8 cellular contexts compared by ENCODE assay signal in the genomic region with DNA sequence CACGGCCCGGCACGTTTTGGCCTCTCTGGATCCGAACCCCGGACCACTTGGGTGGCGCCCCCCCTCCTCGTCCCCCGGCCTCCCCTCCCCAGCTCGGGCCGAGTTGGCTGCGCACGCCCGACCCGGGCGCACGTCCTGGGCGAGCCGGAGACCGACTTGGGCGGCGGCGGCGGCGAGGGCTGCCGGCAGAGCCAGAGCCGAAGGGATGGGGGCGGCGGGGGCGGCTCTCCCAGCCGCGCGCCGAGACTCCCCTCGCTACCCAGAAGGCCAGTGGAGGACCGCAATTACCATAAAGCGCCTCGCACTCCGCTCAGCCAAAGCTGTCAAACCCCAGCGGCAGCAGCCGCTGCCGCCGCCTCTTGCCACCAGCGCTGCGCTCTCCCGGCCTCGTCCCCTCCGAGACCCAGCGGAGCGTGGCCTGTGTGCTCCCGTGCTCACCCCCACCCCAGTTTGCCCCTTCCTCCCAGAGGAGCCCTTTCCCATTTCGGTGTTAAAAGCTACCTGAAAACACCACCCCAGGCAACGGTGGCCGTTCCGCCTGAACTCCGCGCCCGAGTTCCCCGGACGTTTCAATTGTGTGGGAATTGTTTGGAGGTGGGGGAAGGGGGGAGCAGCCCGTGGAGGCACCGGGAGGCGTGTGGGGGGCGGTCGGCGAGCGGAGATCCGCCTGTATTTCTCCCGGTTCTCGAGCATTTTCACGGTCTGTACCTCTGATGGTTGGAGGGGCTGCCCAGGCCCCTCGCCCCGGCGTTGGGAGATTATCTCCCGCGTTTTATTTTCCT. TPM values are rescaled to one million over a fixed set of nuclear protein-coding genes. Genes with fewer than 3 reads are reported as not detected.
DNase-seq lines count a peak whose midpoint lies in the region; ATAC-seq and TF ChIP-seq lines count a peak whose summit lies in the region.

No MANE protein-coding gene starts in this region.

- H2AFZ ChIP-seq in neuronal stem cell (ENCODE audit: low read length), result peak overlapping the region; percentile 68

- peaks cover 0 to 10% of the 10 kb centered on the region in 2 donors for H3K36me3 Mint-ChIP-seq in CD4-positive, alpha-beta memory T cell
- peaks cover 7% of the 10 kb centered on the region for H3K36me3 Mint-ChIP-seq in activated CD4-positive, alpha-beta memory T cell treated with anti-CD3 and anti-CD28 coated beads, Interleukin-2, amount 10 ng/mL, durations not matched to agents 7 days and 5 days (ENCODE audit: low read depth)

- no peak overlapping the region for H3K4ac ChIP-seq in neuronal stem cell (ENCODE audit: low read length)

- peaks cover 3 to 30% (median 15%) of the 10 kb centered on the region in 4 donors for H3K4me1 Mint-ChIP-seq in CD4-positive, alpha-beta memory T cell
- H3K4me1 Mint-ChIP-seq in activated CD4-positive, alpha-beta memory T cell treated with anti-CD3 and anti-CD28 coated beads, Interleukin-2, amount 10 ng/mL, durations not matched to agents 7 days and 5 days, result peaks cover 14% of the 10 kb centered on the region

- H3K14ac ChIP-seq in neuronal stem cell (ENCODE audit: low read length), result no peak overlapping the region

- peak overlapping the region; percentile 88 to 95 (median 90) for H3K4me3 Mint-ChIP-seq in CD4-positive, alpha-beta memory T cell
- peak overlapping the region; percentile 81 for H3K4me3 Mint-ChIP-seq in activated CD4-positive, alpha-beta memory T cell treated with anti-CD3 and anti-CD28 coated beads, Interleukin-2, amount 10 ng/mL, durations not matched to agents 7 days and 5 days

- no peak overlapping the region for H2BK12ac ChIP-seq in neuronal stem cell (ENCODE audit: low read length)

- intact Hi-C loops in CD4-positive, alpha-beta memory T cell (cut with micrococcal nuclease), result loop anchor here (1.0 to 2.0 kb wide), 4 partner anchors 8 to 71 kb away; no protein-coding TSS in a partner anchor

- no CpG with 5 or more reads among the region's 75 CpGs for WGBS in neuronal stem cell (ENCODE audit: extremely low coverage in 2 of 2, insufficient read length in 2 of 2, insufficient replicate concordance in 1 of 2), 2 donors

- DNase-seq in CD4-positive, alpha-beta memory T cell, result peak; percentile 59 to 77 (median 68)
- DNase-seq in NCI-H1694 (lab: John Stamatoyannopoulos, UW), result peak; percentile 22
- peak; percentile 71 for DNase-seq in activated CD4-positive, alpha-beta memory T cell treated with anti-CD3 and anti-CD28 coated beads, Interleukin-2, amount 10 ng/mL, durations not matched to agents 7 days and 5 days
- DNase-seq in fibroblast of pulmonary artery (ENCODE audit: low read depth), result no peak
- DNase-seq in neuronal stem cell (ENCODE audit: low spot score), result no peak
- no peak for DNase-seq in COLO829 (ENCODE audit: low spot score)

- no peak overlapping the region for H3K9ac ChIP-seq in neuronal stem cell (ENCODE audit: low read depth, low read length, poor library complexity)

- H3K18ac ChIP-seq in neuronal stem cell (ENCODE audit: low read length), result peak overlapping the region; percentile 64

- peak overlapping the region; percentile 51 for H3K27ac ChIP-seq in CD4-positive, alpha-beta memory T cell (ENCODE audit: low read depth, low read length)
- no peak overlapping the region for H3K27ac ChIP-seq in neuronal stem cell (replicated peaks; ENCODE audit: low read length)

- peaks cover 14% of the 10 kb centered on the region for H3K4me1 ChIP-seq in CD4-positive, alpha-beta memory T cell (ENCODE audit: insufficient read depth, low read length)
- peaks cover 12 to 28% of the 10 kb centered on the region in 2 donors for H3K4me1 ChIP-seq in neuronal stem cell (ENCODE audit: control insufficient read depth in 2 of 2, insufficient read depth in 1 of 2, low read depth in 1 of 2, low read length in 2 of 2)

- peaks cover 0 to 7% (median 0%) of the 10 kb centered on the region in 8 donors for H3K9me3 Mint-ChIP-seq in CD4-positive, alpha-beta memory T cell
- no peaks in the 10 kb centered on the region for H3K9me3 Mint-ChIP-seq in activated CD4-positive, alpha-beta memory T cell treated with anti-CD3 and anti-CD28 coated beads, Interleukin-2, amount 10 ng/mL, durations not matched to agents 7 days and 5 days

- H3K23ac ChIP-seq in neuronal stem cell (ENCODE audit: low read depth, low read length, poor library complexity), result no peak overlapping the region

- H2BK5ac ChIP-seq in neuronal stem cell (ENCODE audit: low read length), result no peak overlapping the region

- no peak overlapping the region for H2AK5ac ChIP-seq in neuronal stem cell (ENCODE audit: low read depth, low read length)

- no peak overlapping the region for H2BK120ac ChIP-seq in neuronal stem cell (ENCODE audit: low read depth, low read length)

- no peaks in the 10 kb centered on the region for H3K9me3 ChIP-seq in CD4-positive, alpha-beta memory T cell (ENCODE audit: control insufficient read depth in 1 of 2, low read length in 2 of 2)
- no peaks in the 10 kb centered on the region for H3K9me3 ChIP-seq in neuronal stem cell (replicated peaks in 1 of 2; ENCODE audit: control insufficient read depth in 2 of 2, insufficient read depth in 1 of 2, low read depth in 1 of 2, low read length in 2 of 2)

- peak overlapping the region; percentile 79 to 96 (median 91) for H3K27ac Mint-ChIP-seq in CD4-positive, alpha-beta memory T cell
- peak overlapping the region; percentile 90 for H3K27ac Mint-ChIP-seq in activated CD4-positive, alpha-beta memory T cell treated with anti-CD3 and anti-CD28 coated beads, Interleukin-2, amount 10 ng/mL, durations not matched to agents 7 days and 5 days

- peak overlapping the region in 1 of 2 donors; percentile 58 for H3K4me3 ChIP-seq in CD4-positive, alpha-beta memory T cell (ENCODE audit: low read length in 2 of 2)
- H3K4me3 ChIP-seq in fibroblast of pulmonary artery (replicated peaks; ENCODE audit: low read depth, low read length) (peak overlapping the region; percentile 61), neuronal stem cell (ENCODE audit: low read length in 2 of 2) (peak overlapping the region; percentile 60 to 73)

- H3K36me3 ChIP-seq in CD4-positive, alpha-beta memory T cell (ENCODE audit: insufficient read depth, low read length), result no peaks in the 10 kb centered on the region
- H3K36me3 ChIP-seq in neuronal stem cell (replicated peaks in 1 of 2; ENCODE audit: control insufficient read depth in 2 of 2, insufficient read depth in 2 of 2, low read length in 2 of 2), result no peaks in the 10 kb centered on the region

- H3K4me2 ChIP-seq in neuronal stem cell (ENCODE audit: insufficient read depth, low read length, poor library complexity, severe bottlenecking), result peak overlapping the region; percentile 66

- peaks cover 2% of the 10 kb centered on the region for H3K79me1 ChIP-seq in neuronal stem cell (ENCODE audit: low read depth, low read length)

- TF ChIP-seq CTCF in fibroblast of pulmonary artery (IDR thresholded peaks at IDR 0.05; ENCODE audit: low read length, missing control alignments), result no peak

- POLR2A ChIA-PET in CD4-positive, alpha-beta memory T cell (lab: Charles Lee; ENCODE audit: partially characterized antibody), result interaction anchor here (0.7 to 14.3 kb wide), 23 partner anchors 9 to 326 kb away, joined by 3 to 323 read pairs (median 6); no protein-coding TSS in a partner anchor
- POLR2A ChIA-PET in activated CD4-positive, alpha-beta memory T cell treated with anti-CD3 and anti-CD28 coated beads, Interleukin-2, amount 10 ng/mL, durations not matched to agents 7 days and 5 days (lab: Charles Lee), result interaction anchor here (0.9 to 18.0 kb wide), 27 partner anchors 8 to 1295 kb away, joined by 3 to 387 read pairs (median 6); no protein-coding TSS in a partner anchor

- H3K27me3 Mint-ChIP-seq in CD4-positive, alpha-beta memory T cell, result no peaks in the 10 kb centered on the region
- no peaks in the 10 kb centered on the region for H3K27me3 Mint-ChIP-seq in activated CD4-positive, alpha-beta memory T cell treated with anti-CD3 and anti-CD28 coated beads, Interleukin-2, amount 10 ng/mL, durations not matched to agents 7 days and 5 days

- no peak overlapping the region for H2BK15ac ChIP-seq in neuronal stem cell (ENCODE audit: low read length)

- peak; percentile 18 for ATAC-seq in GM19324 (IDR thresholded peaks at IDR 0.05; ENCODE audit: low FRiP score, unreplicated experiment)
- no peak for ATAC-seq in HG02870 (IDR thresholded peaks at IDR 0.05; ENCODE audit: unreplicated experiment)

- no peaks in the 10 kb centered on the region for H3K27me3 ChIP-seq in CD4-positive, alpha-beta memory T cell (ENCODE audit: insufficient read depth, low read length)
- H3K27me3 ChIP-seq in neuronal stem cell (ENCODE audit: control insufficient read depth in 3 of 3, insufficient read depth in 3 of 3, low read depth in 1 of 3, low read length in 3 of 3), result peaks cover 0 to 4% (median 0%) of the 10 kb centered on the region in 3 experiments

- no peak overlapping the region for H4K8ac ChIP-seq in neuronal stem cell (ENCODE audit: low read depth, low read length)

- CTCF ChIA-PET in CD4-positive, alpha-beta memory T cell (lab: Charles Lee; ENCODE audit: partially characterized antibody), result interaction anchor here (1.0 to 1.3 kb wide), 5 partner anchors 10 to 73 kb away, joined by 3 to 4 read pairs (median 3); no protein-coding TSS in a partner anchor
- CTCF ChIA-PET in activated CD4-positive, alpha-beta memory T cell treated with anti-CD3 and anti-CD28 coated beads, Interleukin-2, amount 10 ng/mL, durations not matched to agents 7 days and 5 days (lab: Charles Lee), result interaction anchor here (0.5 to 4.2 kb wide), 6 partner anchors 12 to 169 kb away, joined by 3 to 19 read pairs (median 4); no protein-coding TSS in a partner anchor

- H4K91ac ChIP-seq in neuronal stem cell (ENCODE audit: low read depth, low read length, poor library complexity), result no peak overlapping the region

RNA-seq across cellular contexts. Expression of gene BCOR, which starts 0.7 kb away (rescaled TPM):
- total RNA-seq in CD4-positive, alpha-beta memory T cell, result 10 to 100 TPM; 47.1 to 48.7 TPM
- polyA plus RNA-seq in CD4-positive, alpha-beta memory T cell, result 1 to 10 TPM; 1.9 to 7.0 TPM
- total RNA-seq in activated CD4-positive, alpha-beta memory T cell treated with anti-CD3 and anti-CD28 coated beads, Interleukin-2, amount 10 ng/mL, durations not matched to agents 7 days and 5 days, result 10 to 100 TPM; 46.6 to 46.8 TPM
- 5.4 TPM for polyA plus RNA-seq in neuronal stem cell (2013, experiment 1 of 2)
- 5.2 TPM for polyA plus RNA-seq in neuronal stem cell (2013, experiment 2 of 2)

Comparison
In these comparisons a context has a peak if more than half of its experiments do, and no peak if none do; other contexts are left out.
1. DNase-seq: peak in CD4-positive, alpha-beta memory T cell (5 of 5), NCI-H1694 (single experiment) and activated CD4-positive, alpha-beta memory T cell treated with anti-CD3 and anti-CD28 coated beads, Interleukin-2, amount 10 ng/mL, durations not matched to agents 7 days and 5 days (single experiment); none in fibroblast of pulmonary artery (single experiment), neuronal stem cell (single experiment) and COLO829 (single experiment).